Comparison of ENCODE assay signal across 9 cellular contexts in the genomic region with DNA sequence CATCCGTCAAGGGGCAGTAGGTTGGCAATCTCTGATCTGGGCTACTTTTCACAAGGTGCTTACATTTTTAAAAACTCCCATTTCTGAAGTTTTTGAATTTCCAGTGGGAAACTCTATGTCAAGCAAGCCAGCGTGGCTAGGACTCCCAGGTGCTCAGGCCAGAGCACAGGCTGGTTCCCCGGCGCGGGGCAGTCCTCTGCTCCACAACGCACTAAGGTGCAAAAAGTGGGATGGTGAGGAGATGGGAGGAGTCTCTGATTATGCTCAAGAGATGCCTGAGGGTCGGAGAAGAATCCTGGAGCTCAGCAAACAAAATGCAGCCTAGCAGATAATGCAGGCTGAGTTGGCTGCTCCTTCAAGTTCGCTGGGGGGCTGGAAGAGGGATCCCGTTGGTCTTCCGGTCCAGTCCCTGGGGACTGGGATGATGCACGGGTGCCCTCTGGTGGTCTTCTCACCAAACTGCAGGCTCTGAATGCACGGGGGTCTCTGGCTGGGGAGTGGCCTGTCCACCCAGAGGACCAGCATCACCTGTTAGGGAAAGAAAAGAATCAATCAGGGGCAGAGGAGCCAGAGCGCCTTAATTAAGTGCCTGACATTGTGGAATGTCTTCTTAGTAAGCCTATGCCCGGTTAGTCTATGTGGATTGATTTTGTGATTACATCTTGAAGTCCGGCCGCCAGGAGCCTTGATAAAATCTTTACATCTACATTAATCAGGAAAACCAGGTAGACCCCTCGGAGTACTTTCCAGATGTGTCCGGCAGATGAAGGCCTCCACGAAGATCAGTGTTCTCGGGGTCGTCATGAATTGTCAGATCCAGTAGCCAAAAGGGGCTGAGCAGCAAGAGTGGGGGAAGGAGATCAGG.
DNase-seq lines count a peak whose midpoint lies in the region; ATAC-seq and TF ChIP-seq lines count a peak whose summit lies in the region.
"Had no signal": no experiment of that assay in that cellular context is flagged by ENCODE, and none has a peak within 500 bp of the region (broad histone marks: within the 10 kb centered on the region; RNA-seq: fewer than 3 reads in every experiment).

No MANE protein-coding gene starts in this region.

- H2AFZ ChIP-seq in GM23248 (peak overlapping the region; percentile 71), osteoblast (ENCODE audit: low read length) (peak overlapping the region; percentile 71)

- H3F3A ChIP-seq in GM23248 (ENCODE audit: insufficient read depth) = peaks cover 32% of the 10 kb centered on the region

- H3K27me3 ChIP-seq in GM23248 (replicated peaks; ENCODE audit: insufficient read depth) = no peaks in the 10 kb centered on the region
- H3K27me3 ChIP-seq in foreskin keratinocyte = peaks cover 21% of the 10 kb centered on the region
- H3K27me3 ChIP-seq in osteoblast (ENCODE audit: insufficient read depth, low read length) = no peaks in the 10 kb centered on the region
- H3K27me3 ChIP-seq: BLaER1 had no signal

- DNase-seq in DMS153 treated with DMSO at 0.1 percent for 48 hours (lab: John Stamatoyannopoulos, UW; ENCODE audit: unreplicated experiment) = peak; percentile 15
- DNase-seq in DMS153 (lab: John Stamatoyannopoulos, UW) = no peak
- peak; percentile 75 for DNase-seq in GM23248
- peak; percentile 74 for DNase-seq in NCI-H2227 treated with DMSO at 0.1 percent for 48 hours (lab: John Stamatoyannopoulos, UW)
- peak; percentile 21 for DNase-seq in activated CD8-positive, alpha-beta memory T cell treated with anti-CD3 and anti-CD28 coated beads, Interleukin-2, amount 50 U/mL, for 4 hours
- DNase-seq in foreskin keratinocyte = peak in 1 of 2 donors; percentile 35
- DNase-seq in osteoblast (ENCODE audit: insufficient read length, low spot score, missing footprints) = peak; percentile 88

- WGBS in GM23248 (ENCODE audit: low coverage in 1 of 2, low lambda C conversion rate in 2 of 2, missing lambda C conversion rate in 2 of 2), 2 experiments = 37 to 39% methylated on average over 21 of the region's 21 CpGs

- no peaks in the 10 kb centered on the region for H3K79me2 ChIP-seq in GM23248 (ENCODE audit: insufficient read depth)
- no peaks in the 10 kb centered on the region for H3K79me2 ChIP-seq in osteoblast (ENCODE audit: insufficient read depth, low read length)

- no peaks in the 10 kb centered on the region for H3K36me3 ChIP-seq in GM23248 (ENCODE audit: low read depth)
- H3K36me3 ChIP-seq in osteoblast (ENCODE audit: insufficient read depth, low read length) = no peaks in the 10 kb centered on the region
- H3K36me3 ChIP-seq: BLaER1 had no signal

- TF ChIP-seq CTCF in foreskin keratinocyte (conservative IDR thresholded peaks at IDR 0.05) = peak; percentile 82
- peak; percentile 96 for TF ChIP-seq CTCF in osteoblast (IDR thresholded peaks at IDR 0.05; ENCODE audit: extremely low read depth, low read depth, low read length)

- H3K9ac ChIP-seq in GM23248 = no peak overlapping the region
- H3K9ac ChIP-seq: BLaER1 had no signal

- H3K9me3 ChIP-seq in GM23248 (ENCODE audit: low read depth) (no peaks in the 10 kb centered on the region), osteoblast (ENCODE audit: low read depth, low read length) (no peaks in the 10 kb centered on the region)
- H3K9me3 ChIP-seq: BLaER1 had no signal

- H3K27ac ChIP-seq in GM23248 (no peak overlapping the region), foreskin keratinocyte (no peak overlapping the region), osteoblast (ENCODE audit: low read depth, low read length) (no peak overlapping the region)
- H3K27ac ChIP-seq: BLaER1 had no signal

- peak overlapping the region; percentile 65 for H3K4me3 ChIP-seq in GM23248
- peak overlapping the region; percentile 61 for H3K4me3 ChIP-seq in osteoblast (ENCODE audit: insufficient read depth, low read length)
- H3K4me3 ChIP-seq: BLaER1 had no signal

- H4K20me1 ChIP-seq in GM23248 (ENCODE audit: insufficient read depth) = no peaks in the 10 kb centered on the region
- no peaks in the 10 kb centered on the region for H4K20me1 ChIP-seq in osteoblast (ENCODE audit: insufficient read depth, low read length)
- H4K20me1 ChIP-seq: BLaER1 had no signal

- H3K4me1 ChIP-seq in GM23248 (ENCODE audit: insufficient read depth) (peaks cover 34% of the 10 kb centered on the region), foreskin keratinocyte (no peaks in the 10 kb centered on the region), osteoblast (ENCODE audit: insufficient read depth, low read length) (peaks cover 18% of the 10 kb centered on the region)

- no peaks in the 10 kb centered on the region for H3K9me2 ChIP-seq in GM23248 (ENCODE audit: insufficient read depth)

- peak overlapping the region; percentile 78 for H3K4me2 ChIP-seq in GM23248 (ENCODE audit: unreplicated experiment)
- peak overlapping the region; percentile 80 for H3K4me2 ChIP-seq in osteoblast (ENCODE audit: insufficient read depth, low read length)
- H3K4me2 ChIP-seq: BLaER1 had no signal

- in situ Hi-C loops in GM23248 (cut with MboI) = loop anchor here (10.0 kb wide), 1 partner anchor 246 kb away; a partner anchor contains a TSS

- peak; percentile 66 for ATAC-seq in foreskin keratinocyte
- no peak for ATAC-seq in GM19328 (IDR thresholded peaks at IDR 0.05; ENCODE audit: unreplicated experiment)
